In genomic region chr16:50818380-50818779, GRCh38 we compare ENCODE assay signal across 20 cellular contexts.
DNase-seq lines count a peak whose midpoint lies in the region; ATAC-seq and TF ChIP-seq lines count a peak whose summit lies in the region.
"Had no signal": no experiment of that assay in that cellular context is flagged by ENCODE, and none has a peak within 500 bp of the region (broad histone marks: within the 10 kb centered on the region; RNA-seq: fewer than 3 reads in every experiment).

No MANE protein-coding gene starts in this region.

- H3K9me3 ChIP-seq in HEK293 (ENCODE audit: control insufficient read depth, insufficient read depth, low read depth, low read length), result no peaks in the 10 kb centered on the region
- H3K9me3 ChIP-seq: BE2C, BLaER1, Caco-2 had no signal

- TF ChIP-seq CTCF in CD14-positive monocyte (IDR thresholded peaks at IDR 0.05), result no peak
- TF ChIP-seq CTCF in HEK293 (tag by site-specific recombination; IDR thresholded peaks at IDR 0.05), result no peak
- TF ChIP-seq CTCF in neural crest cell (conservative IDR thresholded peaks at IDR 0.05), result no peak

- peak; percentile 34 for ATAC-seq in stimulated activated memory B cell treated with anti-CD40 and anti-IgM and Interleukin-4, amounts not matched to agents 10 μg/mL and 1 μg/mL and 100 μg/mL, for 72 hours
- no peak for ATAC-seq in GM19351 (IDR thresholded peaks at IDR 0.05; ENCODE audit: unreplicated experiment)
- ATAC-seq: CD8-positive, alpha-beta T cell; GM12878 had no signal

- H3K4me1 Mint-ChIP-seq in CD14-positive monocyte (no peaks in the 10 kb centered on the region), neural crest cell (no peaks in the 10 kb centered on the region)
- no peaks in the 10 kb centered on the region for H3K4me1 Mint-ChIP-seq in stimulated activated memory B cell treated with anti-CD40 and anti-IgM and Interleukin-4, amounts not matched to agents 10 μg/mL and 1 μg/mL and 100 μg/mL, for 72 hours

- no peak overlapping the region for H3K4me3 ChIP-seq in HEK293 (ENCODE audit: low read depth, low read length)
- H3K4me3 ChIP-seq: BLaER1, GM12878 had no signal

- POLR2A ChIA-PET in HEK293 (lab: Yijun Ruan, JAX), result no interaction called here

- intact Hi-C loops in CD14-positive monocyte (cut with micrococcal nuclease), result no loop called here

- H3K9me3 Mint-ChIP-seq in CD14-positive monocyte (peaks cover 0 to 3% (median 0%) of the 10 kb centered on the region in 7 donors), neural crest cell (no peaks in the 10 kb centered on the region)
- H3K9me3 Mint-ChIP-seq in stimulated activated memory B cell treated with anti-CD40 and anti-IgM and Interleukin-4, amounts not matched to agents 10 μg/mL and 1 μg/mL and 100 μg/mL, for 72 hours, result no peaks in the 10 kb centered on the region
- H3K9me3 Mint-ChIP-seq: CD4-positive, alpha-beta T cell; CD8-positive, alpha-beta T cell had no signal

- no peak overlapping the region for H3K27ac ChIP-seq in HEK293 (ENCODE audit: extremely low read depth, low read depth, low read length)
- H3K27ac ChIP-seq: BLaER1 had no signal

- CTCF ChIA-PET in HEK293 (lab: Yijun Ruan, JAX), result interaction anchor here (3.6 kb wide), 1 partner anchor 12 kb away, joined by 16 read pairs; no protein-coding TSS in a partner anchor

- H3K36me3 ChIP-seq in HEK293 (ENCODE audit: control insufficient read depth in 2 of 2, insufficient read depth in 1 of 2, low read length in 2 of 2), result no peaks in the 10 kb centered on the region
- H3K36me3 ChIP-seq: BE2C, BLaER1 had no signal

- H3K27ac Mint-ChIP-seq in CD14-positive monocyte (no peak overlapping the region), neural crest cell (ENCODE audit: unreplicated experiment) (peak overlapping the region; percentile 50)
- H3K27ac Mint-ChIP-seq in stimulated activated memory B cell treated with anti-CD40 and anti-IgM and Interleukin-4, amounts not matched to agents 10 μg/mL and 1 μg/mL and 100 μg/mL, for 72 hours, result no peak overlapping the region
- H3K27ac Mint-ChIP-seq: CD4-positive, alpha-beta T cell; CD8-positive, alpha-beta T cell had no signal

- no peaks in the 10 kb centered on the region for H3K4me1 ChIP-seq in HEK293 (ENCODE audit: control insufficient read depth, insufficient read depth, low read length)
- H3K4me1 ChIP-seq: BE2C, BLaER1, Caco-2 had no signal

- DNase-seq in CD14-positive monocyte (ENCODE audit: low spot score) (peak; percentile 22), neural crest cell (ENCODE audit: low read depth, low spot score) (no peak), putamen (ENCODE audit: low spot score) (no peak), mesenteric fat pad (ENCODE audit: low spot score) (no peak), GM03348 (ENCODE audit: low spot score) (no peak)
- DNase-seq: 8988T; ACHN; BE2C; C1 segment of cervical spinal cord; Caco-2; Calu3; CD4-positive, alpha-beta T cell; DMS79 treated with DMSO at 0.1 percent for 48 hours; GF-D8 had no signal

- H3K4me3 Mint-ChIP-seq in CD14-positive monocyte, result no peak overlapping the region
- no peak overlapping the region for H3K4me3 Mint-ChIP-seq in neural crest cell
- H3K4me3 Mint-ChIP-seq in stimulated activated memory B cell treated with anti-CD40 and anti-IgM and Interleukin-4, amounts not matched to agents 10 μg/mL and 1 μg/mL and 100 μg/mL, for 72 hours, result no peak overlapping the region
- H3K4me3 Mint-ChIP-seq: CD4-positive, alpha-beta T cell; CD8-positive, alpha-beta T cell had no signal

- H3K36me3 Mint-ChIP-seq in CD14-positive monocyte (no peaks in the 10 kb centered on the region), neural crest cell (ENCODE audit: low read depth) (no peaks in the 10 kb centered on the region)
- no peaks in the 10 kb centered on the region for H3K36me3 Mint-ChIP-seq in stimulated activated memory B cell treated with anti-CD40 and anti-IgM and Interleukin-4, amounts not matched to agents 10 μg/mL and 1 μg/mL and 100 μg/mL, for 72 hours
- H3K36me3 Mint-ChIP-seq: CD8-positive, alpha-beta T cell had no signal

- H3K27me3 Mint-ChIP-seq in CD14-positive monocyte (ENCODE audit: low read depth in 3 of 3) (peaks cover 3 to 15% (median 10%) of the 10 kb centered on the region in 3 donors), neural crest cell (ENCODE audit: low read depth) (no peaks in the 10 kb centered on the region)
- peaks cover 25% of the 10 kb centered on the region for H3K27me3 Mint-ChIP-seq in stimulated activated memory B cell treated with anti-CD40 and anti-IgM and Interleukin-4, amounts not matched to agents 10 μg/mL and 1 μg/mL and 100 μg/mL, for 72 hours
- H3K27me3 Mint-ChIP-seq: CD4-positive, alpha-beta T cell had no signal

TF ChIP-seq in HEK293, 187 proteins besides CTCF, POLR2A, EP300 and RAD21:
- TF ChIP-seq EGR2 (tag by site-specific recombination; IDR thresholded peaks at IDR 0.05; ENCODE audit: low read depth) (peak; percentile 53), ZNF571 (tag by site-specific recombination; IDR thresholded peaks at IDR 0.05) (no peak)
